Comparison of ENCODE assay signal across 8 cellular contexts in genomic region chr19:20776083-20777076, GRCh38. TPM values are rescaled to one million over a fixed set of nuclear protein-coding genes. Genes with fewer than 3 reads are reported as not detected.
DNase-seq lines count a peak whose midpoint lies in the region; ATAC-seq and TF ChIP-seq lines count a peak whose summit lies in the region.

Gene ZNF66 (plus strand): TSS chr19:20776304. CDS start chr19:20776448, 144 bp downstream.

- H3K36me3 ChIP-seq in SK-N-MC (ENCODE audit: insufficient read depth, low read length) = no peaks in the 10 kb centered on the region
- no peaks in the 10 kb centered on the region for H3K36me3 ChIP-seq in osteoblast (ENCODE audit: insufficient read depth, low read length)
- no peaks in the 10 kb centered on the region for H3K36me3 ChIP-seq in thoracic aorta

- peak within 1 kb of the TSS; percentile 95 for H3K27ac Mint-ChIP-seq in activated naive CD4-positive, alpha-beta T cell treated with anti-CD3 and anti-CD28 coated beads, Interleukin-2, amount 50 U/mL, for 24 hours
- peak within 1 kb of the TSS; percentile 100 for H3K27ac Mint-ChIP-seq in glutamatergic neuron (ENCODE audit: unreplicated experiment)

- H3K4me1 Mint-ChIP-seq in activated naive CD4-positive, alpha-beta T cell treated with anti-CD3 and anti-CD28 coated beads, Interleukin-2, amount 50 U/mL, for 24 hours = peaks cover 18% of the 10 kb centered on the region
- no peaks in the 10 kb centered on the region for H3K4me1 Mint-ChIP-seq in glutamatergic neuron (ENCODE audit: low read depth, unreplicated experiment)

- no peak within 1 kb of the TSS for H3K27ac ChIP-seq in SK-N-MC
- peak within 1 kb of the TSS; percentile 82 for H3K27ac ChIP-seq in osteoblast (ENCODE audit: low read depth, low read length)
- peak within 1 kb of the TSS in 1 of 2 donors; percentile 47 for H3K27ac ChIP-seq in thoracic aorta

- peak within 1 kb of the TSS; percentile 91 for H3K4me2 ChIP-seq in osteoblast (ENCODE audit: insufficient read depth, low read length)

- ATAC-seq in GM21825 (IDR thresholded peaks at IDR 0.05; ENCODE audit: unreplicated experiment) (peak; percentile 95), thoracic aorta (ENCODE audit: insufficient number of reproducible peaks, low FRiP score, low read depth) (peak; percentile 98)

- no peaks in the 10 kb centered on the region for H3K27me3 Mint-ChIP-seq in activated naive CD4-positive, alpha-beta T cell treated with anti-CD3 and anti-CD28 coated beads, Interleukin-2, amount 50 U/mL, for 24 hours
- peaks cover 2% of the 10 kb centered on the region for H3K27me3 Mint-ChIP-seq in glutamatergic neuron (ENCODE audit: unreplicated experiment)

- H3K79me2 ChIP-seq in osteoblast (ENCODE audit: insufficient read depth, low read length) = no peaks in the 10 kb centered on the region

- peak within 1 kb of the TSS; percentile 99 for H3K4me3 Mint-ChIP-seq in activated naive CD4-positive, alpha-beta T cell treated with anti-CD3 and anti-CD28 coated beads, Interleukin-2, amount 50 U/mL, for 24 hours
- peak within 1 kb of the TSS; percentile 99 for H3K4me3 Mint-ChIP-seq in glutamatergic neuron (ENCODE audit: unreplicated experiment)

- no peak for TF ChIP-seq CTCF in LNCaP clone FGC (IDR thresholded peaks at IDR 0.05; ENCODE audit: control insufficient read depth, extremely low read depth, insufficient read depth)
- TF ChIP-seq CTCF in glutamatergic neuron (IDR thresholded peaks at IDR 0.05; ENCODE audit: partially characterized antibody, unreplicated experiment) = no peak
- no peak for TF ChIP-seq CTCF in osteoblast (IDR thresholded peaks at IDR 0.05; ENCODE audit: extremely low read depth, low read depth, low read length)
- no peak for TF ChIP-seq CTCF in thoracic aorta (IDR thresholded peaks at IDR 0.05)

- peak within 1 kb of the TSS; percentile 57 for H3K9ac ChIP-seq in SK-N-MC (ENCODE audit: insufficient read length)

- H3K9me3 Mint-ChIP-seq in activated naive CD4-positive, alpha-beta T cell treated with anti-CD3 and anti-CD28 coated beads, Interleukin-2, amount 50 U/mL, for 24 hours = no peaks in the 10 kb centered on the region
- H3K9me3 Mint-ChIP-seq in glutamatergic neuron (ENCODE audit: unreplicated experiment) = peaks cover 6% of the 10 kb centered on the region

- no peaks in the 10 kb centered on the region for H4K20me1 ChIP-seq in osteoblast (ENCODE audit: insufficient read depth, low read length)

- H3K9me3 ChIP-seq in SK-N-MC (ENCODE audit: low read depth, low read length) (no peaks in the 10 kb centered on the region), osteoblast (ENCODE audit: low read depth, low read length) (no peaks in the 10 kb centered on the region), thoracic aorta (no peaks in the 10 kb centered on the region)

- DNase-seq in EH (ENCODE audit: low read depth) = peak; percentile 96
- peak; percentile 97 for DNase-seq in LNCaP clone FGC (ENCODE audit: low read depth)
- peak; percentile 1 for DNase-seq in SK-N-MC (ENCODE audit: low read depth, low spot score)
- DNase-seq in glutamatergic neuron = peak; percentile 95
- peak; percentile 94 for DNase-seq in osteoblast (ENCODE audit: insufficient read length, low spot score, missing footprints)
- peak; percentile 93 for DNase-seq in thoracic aorta (ENCODE audit: low spot score)

- H2AFZ ChIP-seq in osteoblast (ENCODE audit: low read length) = peak within 1 kb of the TSS; percentile 99

- H3K36me3 Mint-ChIP-seq in activated naive CD4-positive, alpha-beta T cell treated with anti-CD3 and anti-CD28 coated beads, Interleukin-2, amount 50 U/mL, for 24 hours = peaks cover 27% of the 10 kb centered on the region
- H3K36me3 Mint-ChIP-seq in glutamatergic neuron (ENCODE audit: unreplicated experiment) = no peaks in the 10 kb centered on the region

- H3K27me3 ChIP-seq in osteoblast (ENCODE audit: insufficient read depth, low read length) (no peaks in the 10 kb centered on the region), thoracic aorta (replicated peaks; ENCODE audit: insufficient read depth) (no peaks in the 10 kb centered on the region)

- H3K4me1 ChIP-seq in osteoblast (ENCODE audit: insufficient read depth, low read length) (no peaks in the 10 kb centered on the region), thoracic aorta (ENCODE audit: control insufficient read depth in 1 of 2, low read depth in 2 of 2) (peaks cover 0 to 7% of the 10 kb centered on the region in 2 donors)

- H3K4me3 ChIP-seq in LNCaP clone FGC (ENCODE audit: low read depth, low read length) (peak within 1 kb of the TSS; percentile 76), SK-N-MC (peak within 1 kb of the TSS; percentile 73), osteoblast (ENCODE audit: insufficient read depth, low read length) (peak within 1 kb of the TSS; percentile 95), thoracic aorta (peak within 1 kb of the TSS; percentile 95)

RNA-seq across cellular contexts. Expression of gene ZNF66, which starts in this region (rescaled TPM):
- total RNA-seq in glutamatergic neuron (ENCODE audit: unreplicated experiment) (20.0 TPM), osteoblast (3.3 and 4.1 TPM in 2 replicates), thoracic aorta (1 to 10 TPM in 1 of 2 donors, under 1 TPM in 1; 0.41 to 5.7 TPM)

Comparison
In these comparisons a context has a peak if more than half of its experiments do, and no peak if none do; other contexts are left out.
1. DNase-seq: peak in every context shown above with its lines; median percentile 97 in LNCaP clone FGC; 96 in EH; 95 in glutamatergic neuron; 94 in osteoblast; 93 in thoracic aorta; 1 in SK-N-MC.